2 cellular contexts compared by ENCODE assay signal in genomic region chr4:70660106-70660505, GRCh38.
TF ChIP-seq lines count a peak whose summit lies in the region.

No MANE protein-coding gene starts in this region.

TF ChIP-seq in GM12891, 5 proteins besides CTCF, POLR2A, EP300 and RAD21:
- TF ChIP-seq POU2F2 (IDR thresholded peaks at IDR 0.05; ENCODE audit: low read depth, low read length) (no peak), SPI1 (IDR thresholded peaks at IDR 0.05; ENCODE audit: low read depth, low read length) (no peak), TAF1 (IDR thresholded peaks at IDR 0.05; ENCODE audit: low read depth, low read length) (no peak), POLR2AphosphoS5 (IDR thresholded peaks at IDR 0.05; ENCODE audit: low read depth, low read length) (no peak), PAX5 (IDR thresholded peaks at IDR 0.05; ENCODE audit: insufficient read depth, low read length, severe bottlenecking) (no peak)
TF ChIP-seq in GM12891: peak in this region for 0.

TF ChIP-seq in GM12878, 131 proteins besides CTCF, POLR2A, EP300 and RAD21:
- TF ChIP-seq IRF3 (IDR thresholded peaks at IDR 0.05) (no peak), ZNF217 (IDR thresholded peaks at IDR 0.05) (no peak), ATF7 (IDR thresholded peaks at IDR 0.05; ENCODE audit: low read depth) (no peak), HSF1 (IDR thresholded peaks at IDR 0.05; ENCODE audit: low read depth, low read length) (no peak), ESRRA (IDR thresholded peaks at IDR 0.05; ENCODE audit: low read length) (no peak), KDM1A (IDR thresholded peaks at IDR 0.05; ENCODE audit: borderline replicate concordance) (no peak), ZBTB33 (IDR thresholded peaks at IDR 0.05) (no peak), SIN3A (IDR thresholded peaks at IDR 0.05; ENCODE audit: low read depth, low read length) (no peak), BHLHE40 (IDR thresholded peaks at IDR 0.05; ENCODE audit: borderline replicate concordance in 1 of 2, low read depth in 2 of 2, low read length in 1 of 2) (no peak), PRDM15 (CRISPR knock-in tag; IDR thresholded peaks at IDR 0.05) (no peak), MEF2A (IDR thresholded peaks at IDR 0.05; ENCODE audit: insufficient read depth, low read depth, low read length) (no peak), NR2C1 (IDR thresholded peaks at IDR 0.05) (no peak), RFX5 (IDR thresholded peaks at IDR 0.05; ENCODE audit: low read depth, low read length) (no peak), CREM (IDR thresholded peaks at IDR 0.05; ENCODE audit: low read depth) (no peak), SMAD5 (IDR thresholded peaks at IDR 0.05; ENCODE audit: low read depth) (no peak), CHD1 (IDR thresholded peaks at IDR 0.05; ENCODE audit: low read depth, low read length) (no peak), ATF2 (IDR thresholded peaks at IDR 0.05; ENCODE audit: low read length) (no peak), TCF12 (IDR thresholded peaks at IDR 0.05; ENCODE audit: low read depth, low read length) (no peak), ASH2L (IDR thresholded peaks at IDR 0.05; ENCODE audit: borderline replicate concordance, low read depth) (no peak), SUPT20H (IDR thresholded peaks at IDR 0.05; ENCODE audit: borderline replicate concordance, control insufficient read depth, low read depth, low read length) (no peak)
TF ChIP-seq in GM12878: peak in this region for 0.
